8 cellular contexts compared by ENCODE assay signal in genomic region chr10:6401562-6402348, GRCh38.
A peak's percentile ranks its signal among the peaks of the same experiment; 100 is the strongest.
DNase-seq lines count a peak whose midpoint lies in the region; ATAC-seq and TF ChIP-seq lines count a peak whose summit lies in the region.

No MANE protein-coding gene starts in this region.

- H3K9ac ChIP-seq in OCI-LY1 (ENCODE audit: low read length), result peak overlapping the region; percentile 57; the same call in 1 of the 2 replicates

- H3K27me3 Mint-ChIP-seq in activated T-helper 2 cell treated with anti-CD3 and anti-CD28 coated beads, Interferon-gamma antibody, Interleukin-2, Interleukin-4, amounts not matched to agents 10 μg/mL and 5 μg/mL and 100 μg/mL, durations not matched to agents 14 hours and 24 hours and 36 hours (ENCODE audit: low read depth), result peaks cover 11% of the 10 kb centered on the region
- peaks cover 0 to 4% (median 0%) of the 10 kb centered on the region in 5 donors for H3K27me3 Mint-ChIP-seq in naive thymus-derived CD8-positive, alpha-beta T cell

- TF ChIP-seq CTCF in GM20000 (IDR thresholded peaks at IDR 0.05; ENCODE audit: extremely low read depth, missing control alignments) (peak; percentile 66), OCI-LY1 (IDR thresholded peaks at IDR 0.05; ENCODE audit: low read length) (peak; percentile 72), fibroblast of pulmonary artery (IDR thresholded peaks at IDR 0.05; ENCODE audit: low read length, missing control alignments) (peak; percentile 77)

- no peaks in the 10 kb centered on the region for H3K9me3 Mint-ChIP-seq in activated T-helper 2 cell treated with anti-CD3 and anti-CD28 coated beads, Interferon-gamma antibody, Interleukin-2, Interleukin-4, amounts not matched to agents 10 μg/mL and 5 μg/mL and 100 μg/mL, durations not matched to agents 14 hours and 24 hours and 36 hours
- no peaks in the 10 kb centered on the region for H3K9me3 Mint-ChIP-seq in naive thymus-derived CD8-positive, alpha-beta T cell

- no peaks in the 10 kb centered on the region for H3K9me3 ChIP-seq in OCI-LY1 (ENCODE audit: low read length)

- peak; percentile 55 for DNase-seq in COLO668 (lab: John Stamatoyannopoulos, UW; ENCODE audit: unreplicated experiment)
- DNase-seq in GM20000 (ENCODE audit: low spot score), result peak; percentile 82
- peak; percentile 90 for DNase-seq in HuH-7 (ENCODE audit: low spot score)
- peak; percentile 47 for DNase-seq in activated T-helper 2 cell treated with anti-CD3 and anti-CD28 coated beads, Interferon-gamma antibody, Interleukin-2, Interleukin-4, amounts not matched to agents 10 μg/mL and 5 μg/mL and 100 μg/mL, durations not matched to agents 14 hours and 24 hours and 36 hours (ENCODE audit: low spot score)
- peak; percentile 94 for DNase-seq in fibroblast of pulmonary artery (ENCODE audit: low read depth)
- DNase-seq in naive thymus-derived CD8-positive, alpha-beta T cell, result peak; percentile 13 to 76 (median 60)

- no peak overlapping the region for H3K27ac Mint-ChIP-seq in activated T-helper 2 cell treated with anti-CD3 and anti-CD28 coated beads, Interferon-gamma antibody, Interleukin-2, Interleukin-4, amounts not matched to agents 10 μg/mL and 5 μg/mL and 100 μg/mL, durations not matched to agents 14 hours and 24 hours and 36 hours
- H3K27ac Mint-ChIP-seq in naive thymus-derived CD8-positive, alpha-beta T cell, result peak overlapping the region in 9 of 10 donors; percentile 33 to 88 (median 68)

- H3K4me3 ChIP-seq in OCI-LY1 (ENCODE audit: low read depth, low read length, poor library complexity, severe bottlenecking), result peak overlapping the region; percentile 48
- H3K4me3 ChIP-seq in fibroblast of pulmonary artery (replicated peaks; ENCODE audit: low read depth, low read length), result peak overlapping the region; percentile 39

- H3K79me2 ChIP-seq in OCI-LY1 (ENCODE audit: insufficient read depth, low read length), result no peaks in the 10 kb centered on the region

- no peaks in the 10 kb centered on the region for H3K9me2 ChIP-seq in OCI-LY1 (ENCODE audit: low read depth, low read length)

- peak overlapping the region; percentile 91 for H2AFZ ChIP-seq in OCI-LY1 (ENCODE audit: low read length)

- no peaks in the 10 kb centered on the region for H3K36me3 ChIP-seq in OCI-LY1 (ENCODE audit: insufficient read depth, low read length)

- no peaks in the 10 kb centered on the region for H4K20me1 ChIP-seq in OCI-LY1 (ENCODE audit: insufficient read depth, low read length)

- ATAC-seq in naive thymus-derived CD8-positive, alpha-beta T cell, result peak; percentile 91 to 93

- POLR2A ChIA-PET in naive thymus-derived CD8-positive, alpha-beta T cell (lab: Charles Lee), result interaction anchor here (0.7 to 5.2 kb wide), 17 partner anchors 8 to 389 kb away, joined by 3 to 61 read pairs (median 4); partner anchors contain the start of genes IL2RA and PFKFB3

- peak overlapping the region; percentile 71 for H3K4me2 ChIP-seq in OCI-LY1 (ENCODE audit: low read length)

- H3K36me3 Mint-ChIP-seq in activated T-helper 2 cell treated with anti-CD3 and anti-CD28 coated beads, Interferon-gamma antibody, Interleukin-2, Interleukin-4, amounts not matched to agents 10 μg/mL and 5 μg/mL and 100 μg/mL, durations not matched to agents 14 hours and 24 hours and 36 hours (ENCODE audit: low read depth), result no peaks in the 10 kb centered on the region
- H3K36me3 Mint-ChIP-seq in naive thymus-derived CD8-positive, alpha-beta T cell, result no peaks in the 10 kb centered on the region

- peaks cover 37% of the 10 kb centered on the region for H3K4me1 Mint-ChIP-seq in activated T-helper 2 cell treated with anti-CD3 and anti-CD28 coated beads, Interferon-gamma antibody, Interleukin-2, Interleukin-4, amounts not matched to agents 10 μg/mL and 5 μg/mL and 100 μg/mL, durations not matched to agents 14 hours and 24 hours and 36 hours (ENCODE audit: low read depth)
- peaks cover 7 to 41% (median 11%) of the 10 kb centered on the region in 4 donors for H3K4me1 Mint-ChIP-seq in naive thymus-derived CD8-positive, alpha-beta T cell

- H3K4me1 ChIP-seq in OCI-LY1 (ENCODE audit: insufficient read depth, low read length, severe bottlenecking), result peaks cover 39% of the 10 kb centered on the region

- H3F3A ChIP-seq in OCI-LY1 (ENCODE audit: insufficient read depth, low read length), result no peaks in the 10 kb centered on the region

- H3K27ac ChIP-seq in OCI-LY1 (ENCODE audit: low read depth, low read length, poor library complexity, severe bottlenecking), result peak overlapping the region; percentile 90
- H3K27ac ChIP-seq in temporal lobe (ENCODE audit: low read depth, low read length), result peak overlapping the region; percentile 34

- intact Hi-C loops in activated T-helper 2 cell treated with anti-CD3 and anti-CD28 coated beads, Interferon-gamma antibody, Interleukin-2, Interleukin-4, amounts not matched to agents 10 μg/mL and 5 μg/mL and 100 μg/mL, durations not matched to agents 14 hours and 24 hours and 36 hours (cut with micrococcal nuclease), result loop anchor here (1.0 kb wide), 1 partner anchor 199 kb away; the partner anchor contains the start of gene PFKFB3

- H3K4me3 Mint-ChIP-seq in activated T-helper 2 cell treated with anti-CD3 and anti-CD28 coated beads, Interferon-gamma antibody, Interleukin-2, Interleukin-4, amounts not matched to agents 10 μg/mL and 5 μg/mL and 100 μg/mL, durations not matched to agents 14 hours and 24 hours and 36 hours (ENCODE audit: low read depth), result no peak overlapping the region
- peak overlapping the region in 7 of 10 donors; percentile 10 to 43 (median 37) for H3K4me3 Mint-ChIP-seq in naive thymus-derived CD8-positive, alpha-beta T cell

- H3K27me3 ChIP-seq in OCI-LY1 (ENCODE audit: insufficient read depth, low read length), result no peaks in the 10 kb centered on the region

Comparison
In these comparisons a context has a peak if more than half of its experiments do, and no peak if none do; other contexts are left out.
1. Peak in every context shown above with its lines: DNase-seq, ATAC-seq, H3K4me3 ChIP-seq and H3K27ac ChIP-seq.